ENCODE assay signal across 1 cellular context in the genomic region with DNA sequence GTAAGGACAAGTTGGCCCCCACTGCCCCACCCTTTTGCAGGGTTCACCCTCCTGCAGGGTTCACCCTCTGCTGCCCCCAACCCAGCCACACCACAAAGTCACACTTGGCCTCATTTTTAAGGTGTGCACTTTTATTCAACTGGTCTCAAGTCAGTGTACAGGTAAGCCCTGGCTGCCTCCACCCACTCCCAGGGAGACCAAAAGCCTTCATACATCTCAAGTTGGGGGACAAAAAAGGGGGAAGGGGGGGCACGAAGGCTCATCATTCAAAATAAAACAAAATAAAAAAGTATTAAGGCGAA.
A peak's percentile ranks its signal among the peaks of the same experiment; 100 is the strongest.
TF ChIP-seq lines count a peak whose summit lies in the region.

No MANE protein-coding gene starts in this region.

TF ChIP-seq in A549, 52 proteins besides CTCF, POLR2A, EP300 and RAD21:
- TF ChIP-seq, protein P1, sequence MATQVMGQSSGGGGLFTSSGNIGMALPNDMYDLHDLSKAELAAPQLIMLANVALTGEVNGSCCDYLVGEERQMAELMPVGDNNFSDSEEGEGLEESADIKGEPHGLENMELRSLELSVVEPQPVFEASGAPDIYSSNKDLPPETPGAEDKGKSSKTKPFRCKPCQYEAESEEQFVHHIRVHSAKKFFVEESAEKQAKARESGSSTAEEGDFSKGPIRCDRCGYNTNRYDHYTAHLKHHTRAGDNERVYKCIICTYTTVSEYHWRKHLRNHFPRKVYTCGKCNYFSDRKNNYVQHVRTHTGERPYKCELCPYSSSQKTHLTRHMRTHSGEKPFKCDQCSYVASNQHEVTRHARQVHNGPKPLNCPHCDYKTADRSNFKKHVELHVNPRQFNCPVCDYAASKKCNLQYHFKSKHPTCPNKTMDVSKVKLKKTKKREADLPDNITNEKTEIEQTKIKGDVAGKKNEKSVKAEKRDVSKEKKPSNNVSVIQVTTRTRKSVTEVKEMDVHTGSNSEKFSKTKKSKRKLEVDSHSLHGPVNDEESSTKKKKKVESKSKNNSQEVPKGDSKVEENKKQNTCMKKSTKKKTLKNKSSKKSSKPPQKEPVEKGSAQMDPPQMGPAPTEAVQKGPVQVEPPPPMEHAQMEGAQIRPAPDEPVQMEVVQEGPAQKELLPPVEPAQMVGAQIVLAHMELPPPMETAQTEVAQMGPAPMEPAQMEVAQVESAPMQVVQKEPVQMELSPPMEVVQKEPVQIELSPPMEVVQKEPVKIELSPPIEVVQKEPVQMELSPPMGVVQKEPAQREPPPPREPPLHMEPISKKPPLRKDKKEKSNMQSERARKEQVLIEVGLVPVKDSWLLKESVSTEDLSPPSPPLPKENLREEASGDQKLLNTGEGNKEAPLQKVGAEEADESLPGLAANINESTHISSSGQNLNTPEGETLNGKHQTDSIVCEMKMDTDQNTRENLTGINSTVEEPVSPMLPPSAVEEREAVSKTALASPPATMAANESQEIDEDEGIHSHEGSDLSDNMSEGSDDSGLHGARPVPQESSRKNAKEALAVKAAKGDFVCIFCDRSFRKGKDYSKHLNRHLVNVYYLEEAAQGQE (IDR thresholded peaks at IDR 0.05) = peak; percentile 25; the same call in 1 of the 2 replicates
